Comparison of ENCODE assay signal across 22 cellular contexts in genomic region chr16:35797811-35798210, GRCh38.
"Had no signal": no experiment of that assay in that cellular context is flagged by ENCODE, and none has a peak within 500 bp of the region (broad histone marks: within the 10 kb centered on the region; RNA-seq: fewer than 3 reads in every experiment).

No MANE protein-coding gene starts in this region.

- H3K27me3 ChIP-seq: transverse colon had no signal

- H3K4me3 Mint-ChIP-seq: activated naive CD8-positive, alpha-beta T cell treated with anti-CD3 and anti-CD28 coated beads for 36 hours; activated T-cell treated with anti-CD3 and anti-CD28 coated beads, Interleukin-2, amount 50 U/mL, for 24 hours; activated T-helper 17 cell treated with anti-CD3 and anti-CD28 coated beads, Interleukin-2, amount 50 U/mL, for 72 hours; central memory CD8-positive, alpha-beta T cell; naive thymus-derived CD4-positive, alpha-beta T cell; neural crest cell; stimulated activated memory B cell treated with anti-CD40 and anti-IgM and Interleukin-4, amounts not matched to agents 10 μg/mL and 1 μg/mL and 100 μg/mL, for 72 hours; WTC11 had no signal

- H3K4me1 Mint-ChIP-seq: activated naive CD8-positive, alpha-beta T cell treated with anti-CD3 and anti-CD28 coated beads for 36 hours; activated T-helper 17 cell treated with anti-CD3 and anti-CD28 coated beads, Interleukin-2, amount 50 U/mL, for 72 hours; central memory CD8-positive, alpha-beta T cell; naive thymus-derived CD4-positive, alpha-beta T cell; neural crest cell; stimulated activated memory B cell treated with anti-CD40 and anti-IgM and Interleukin-4, amounts not matched to agents 10 μg/mL and 1 μg/mL and 100 μg/mL, for 72 hours; WTC11 had no signal

- H3K27ac Mint-ChIP-seq: activated naive CD8-positive, alpha-beta T cell treated with anti-CD3 and anti-CD28 coated beads for 36 hours; activated T-cell treated with anti-CD3 and anti-CD28 coated beads, Interleukin-2, amount 50 U/mL, for 24 hours; activated T-helper 17 cell treated with anti-CD3 and anti-CD28 coated beads, Interleukin-2, amount 50 U/mL, for 72 hours; naive thymus-derived CD4-positive, alpha-beta T cell; stimulated activated memory B cell treated with anti-CD40 and anti-IgM and Interleukin-4, amounts not matched to agents 10 μg/mL and 1 μg/mL and 100 μg/mL, for 72 hours; WTC11 had no signal

- ATAC-seq: activated T-helper 17 cell treated with anti-CD3 and anti-CD28 coated beads, Interleukin-2, amount 50 U/mL, for 72 hours; esophagus mucosa; naive thymus-derived CD4-positive, alpha-beta T cell; sciatic nerve; stimulated activated memory B cell treated with anti-CD40 and anti-IgM and Interleukin-4, amounts not matched to agents 10 μg/mL and 1 μg/mL and 100 μg/mL, for 72 hours; WTC11 had no signal

- DNase-seq: activated CD8-positive, alpha-beta memory T cell treated with anti-CD3 and anti-CD28 coated beads for 24 hours; activated CD8-positive, alpha-beta memory T cell treated with anti-CD3 and anti-CD28 coated beads, Interleukin-2, amount 50 U/mL, for 4 hours; activated naive CD4-positive, alpha-beta T cell; activated naive CD8-positive, alpha-beta T cell treated with anti-CD3 and anti-CD28 coated beads for 36 hours; activated T-cell treated with anti-CD3 and anti-CD28 coated beads, Interleukin-2, amount 50 U/mL, for 24 hours; effector memory CD4-positive, alpha-beta T cell; glutamatergic neuron; hippocampal formation; kidney glomerular epithelial cell; left ventricle myocardium inferior; naive thymus-derived CD4-positive, alpha-beta T cell; occipital lobe; stimulated activated CD4-positive, alpha-beta T cell treated with anti-CD3 and anti-CD28 coated beads, Interleukin-15, amount 100 ng/mL, for 24 hours; transverse colon had no signal

- H3K4me3 ChIP-seq: left ventricle myocardium inferior, smooth muscle cell, transverse colon had no signal

- H3K4me1 ChIP-seq: left ventricle myocardium inferior, transverse colon had no signal

- H3K36me3 ChIP-seq: left ventricle myocardium inferior, transverse colon had no signal

- H3K27ac ChIP-seq: left ventricle myocardium inferior, transverse colon had no signal

- H3K27me3 Mint-ChIP-seq: activated naive CD8-positive, alpha-beta T cell treated with anti-CD3 and anti-CD28 coated beads for 36 hours; activated T-cell treated with anti-CD3 and anti-CD28 coated beads, Interleukin-2, amount 50 U/mL, for 24 hours; activated T-helper 17 cell treated with anti-CD3 and anti-CD28 coated beads, Interleukin-2, amount 50 U/mL, for 72 hours; central memory CD8-positive, alpha-beta T cell; naive thymus-derived CD4-positive, alpha-beta T cell; stimulated activated memory B cell treated with anti-CD40 and anti-IgM and Interleukin-4, amounts not matched to agents 10 μg/mL and 1 μg/mL and 100 μg/mL, for 72 hours had no signal

- H3K36me3 Mint-ChIP-seq: activated naive CD8-positive, alpha-beta T cell treated with anti-CD3 and anti-CD28 coated beads for 36 hours; stimulated activated memory B cell treated with anti-CD40 and anti-IgM and Interleukin-4, amounts not matched to agents 10 μg/mL and 1 μg/mL and 100 μg/mL, for 72 hours had no signal

- H3K4me2 ChIP-seq: smooth muscle cell had no signal
